10 cellular contexts compared by ENCODE assay signal in the genomic region with DNA sequence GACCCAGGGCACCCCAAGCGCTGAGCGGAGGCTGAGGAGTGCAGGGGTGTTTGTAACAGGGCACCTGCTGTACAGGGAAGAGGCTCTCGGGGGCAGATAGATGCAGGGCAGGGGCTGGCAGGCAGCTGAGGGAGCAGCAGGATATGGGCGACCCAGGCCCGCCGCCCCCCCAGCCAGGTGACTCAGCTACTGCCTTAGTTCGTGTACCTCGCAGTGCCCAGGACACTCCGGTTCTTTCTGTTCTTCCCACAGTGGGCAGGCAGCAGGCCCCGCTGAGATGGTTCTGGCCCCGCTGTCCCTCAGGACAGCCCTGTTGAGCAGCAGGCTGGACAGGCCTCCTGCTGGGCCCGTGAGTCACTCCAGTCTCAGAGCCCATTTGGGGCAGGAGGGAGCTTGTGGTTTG. TPM values are rescaled to one million over a fixed set of nuclear protein-coding genes. Genes with fewer than 3 reads are reported as not detected.
DNase-seq lines count a peak whose midpoint lies in the region; ATAC-seq, FAIRE-seq and TF ChIP-seq lines count a peak whose summit lies in the region.
"Had no signal": no experiment of that assay in that cellular context is flagged by ENCODE, and none has a peak within 500 bp of the region (broad histone marks: within the 10 kb centered on the region; RNA-seq: fewer than 3 reads in every experiment).

No MANE protein-coding gene starts in this region.

- dilution Hi-C loops in keratinocyte (cut with MboI; ENCODE audit: extremely low pct_ligation_motif_present, low sequenced_read_pairs): no loop called here

- in situ Hi-C loops in astrocyte of the spinal cord (cut with HindIII; ENCODE audit: low sequenced_read_pairs) (no loop called here), transverse colon (cut with MboI; ENCODE audit: low pct_ligation_motif_present in 1 of 4, low pct_unique_long_range_greater_than_20kb in 1 of 4, low sequenced_read_pairs in 3 of 4) (no loop called here), GM13977 (cut with MboI; ENCODE audit: low pct_unique_long_range_greater_than_20kb, low sequenced_read_pairs, unreplicated experiment) (no loop called here)

- H3K27me3 ChIP-seq in keratinocyte (ENCODE audit: control insufficient read depth, extremely low read depth, insufficient read depth, low read length): no peaks in the 10 kb centered on the region
- H3K27me3 ChIP-seq in transverse colon: no peaks in the 10 kb centered on the region

- no peaks in the 10 kb centered on the region for H3K79me2 ChIP-seq in keratinocyte (ENCODE audit: control insufficient read depth, insufficient read depth, low read length)

- H3K9me3 Mint-ChIP-seq in HFFc6: no peaks in the 10 kb centered on the region

- H3K4me1 Mint-ChIP-seq in HFFc6 (ENCODE audit: low read depth): peaks cover 14% of the 10 kb centered on the region

- no peak for TF ChIP-seq CTCF in HFFc6 (IDR thresholded peaks at IDR 0.05)
- TF ChIP-seq CTCF in astrocyte of the spinal cord (IDR thresholded peaks at IDR 0.05; ENCODE audit: low read depth, low read length): no peak
- no peak for TF ChIP-seq CTCF in keratinocyte (optimal IDR thresholded peaks at IDR 0.05 in 1 of 3, IDR thresholded peaks at IDR 0.05 in 1 of 3, conservative IDR thresholded peaks at IDR 0.05 in 1 of 3; ENCODE audit: extremely low read depth in 1 of 3, insufficient read depth in 2 of 3, low read length in 3 of 3)
- no peak for TF ChIP-seq CTCF in transverse colon (IDR thresholded peaks at IDR 0.05)
- TF ChIP-seq CTCF in GM13977 (IDR thresholded peaks at IDR 0.05; ENCODE audit: extremely low read depth, insufficient read depth, missing control alignments): no peak

- H3K4me3 Mint-ChIP-seq in HFFc6: no peak overlapping the region

- H3K4me2 ChIP-seq in keratinocyte (ENCODE audit: control insufficient read depth, extremely low read depth, insufficient read depth, low read depth, low read length): peak overlapping the region; percentile 64

- peak overlapping the region; percentile 60 for H3K27ac Mint-ChIP-seq in HFFc6

- H3K4me1 ChIP-seq in keratinocyte (ENCODE audit: control insufficient read depth, extremely low read depth, insufficient read depth, low read length): peaks cover 29% of the 10 kb centered on the region
- H3K4me1 ChIP-seq in transverse colon: peaks cover 21 to 43% (median 35%) of the 10 kb centered on the region in 4 donors

- no peaks in the 10 kb centered on the region for H4K20me1 ChIP-seq in keratinocyte (ENCODE audit: control insufficient read depth, extremely low read depth, insufficient read depth, low read length)

- H2AFZ ChIP-seq in keratinocyte (ENCODE audit: control insufficient read depth, low read length): no peak overlapping the region

- no peaks in the 10 kb centered on the region for H3K9me1 ChIP-seq in keratinocyte (ENCODE audit: control insufficient read depth, extremely low read depth, insufficient read depth, low read length)

- peaks cover 4% of the 10 kb centered on the region for H3K27me3 Mint-ChIP-seq in HFFc6 (ENCODE audit: insufficient read depth)

- DNase-seq in HFFc6 (peak; percentile 33), astrocyte of the spinal cord (ENCODE audit: low read depth, low spot score) (peak; percentile 74), keratinocyte (ENCODE audit: low read depth, low spot score) (no peak), transverse colon (no peak), mucosa of gallbladder (ENCODE audit: low spot score) (no peak), GM13977 (ENCODE audit: low spot score) (no peak)
- DNase-seq: midbrain; stimulated activated CD4-positive, alpha-beta T cell treated with anti-CD3 and anti-CD28 coated beads, Interleukin-15, amount 100 ng/mL, for 24 hours had no signal

- intact Hi-C loops in transverse colon (cut with DNase I; ENCODE audit: low total_unique reads): no loop called here

- H3K36me3 ChIP-seq in keratinocyte (ENCODE audit: control insufficient read depth in 2 of 2, extremely low read depth in 1 of 2, insufficient read depth in 2 of 2, low read length in 2 of 2) (no peaks in the 10 kb centered on the region), transverse colon (no peaks in the 10 kb centered on the region)

- ATAC-seq in HG02840 (IDR thresholded peaks at IDR 0.05; ENCODE audit: low FRiP score, unreplicated experiment): no peak
- ATAC-seq in HG03354 (IDR thresholded peaks at IDR 0.05; ENCODE audit: poor library complexity, severe bottlenecking, unreplicated experiment): no peak

- FAIRE-seq in keratinocyte (lab: Jason Lieb, UNC): no peak

- H3K36me3 Mint-ChIP-seq in HFFc6 (ENCODE audit: low read depth): no peaks in the 10 kb centered on the region

- H3K9me3 ChIP-seq in keratinocyte (ENCODE audit: control insufficient read depth, low read depth, low read length) (no peaks in the 10 kb centered on the region), transverse colon (no peaks in the 10 kb centered on the region)

- H3K9ac ChIP-seq in keratinocyte (ENCODE audit: control insufficient read depth, extremely low read depth, insufficient read depth, low read length): peak overlapping the region; percentile 63

- 65% methylated on average over 9 of the region's 12 CpGs; no CpG with 5 or more reads in 1 of the 2 donors for WGBS in transverse colon (ENCODE audit: low coverage in 1 of 2), 2 donors

- H3K4me3 ChIP-seq in astrocyte of the spinal cord (ENCODE audit: low read depth, low read length) (no peak overlapping the region), keratinocyte (ENCODE audit: control insufficient read depth in 2 of 3, extremely low read depth in 1 of 3, insufficient read depth in 2 of 3, low read depth in 1 of 3, low read length in 3 of 3) (peak overlapping the region in 1 of 3 experiments; percentile 43), transverse colon (peak overlapping the region in 1 of 4 donors; percentile 0)

- no peak for TF ChIP-seq EP300 in transverse colon (IDR thresholded peaks at IDR 0.05; ENCODE audit: low read depth)

- peak overlapping the region; percentile 54 for H3K27ac ChIP-seq in keratinocyte (ENCODE audit: control insufficient read depth, insufficient read depth, low read length)
- peak overlapping the region; percentile 83 to 94 (median 90) for H3K27ac ChIP-seq in transverse colon

- TF ChIP-seq POLR2A in transverse colon (IDR thresholded peaks at IDR 0.05): no peak

RNA-seq across cellular contexts. Expression of gene PHLDA2, which starts 16.2 kb away (rescaled TPM):
- 100 to 1,000 TPM; 102 to 149 (median 125) TPM for total RNA-seq in HFFc6 (2021; fragmentation: NEBNext Ultra II Directional; extraction: Animal tissue kit (Norgen Biotek cat#: 25700))
- 24.3 to 36.0 TPM (median 27.3 TPM) in 3 replicates for polyA plus RNA-seq in keratinocyte
- polyA plus RNA-seq in keratinocyte (2011; ENCODE audit: low read depth): 52.2 TPM
- 35.3 and 141 TPM in 2 replicates for polyA plus RNA-seq in keratinocyte (2011; cell fraction: cytosol; rRNA removed)
- 15.6 and 36.1 TPM in 2 replicates for polyA plus RNA-seq in keratinocyte (2011; cell fraction: nucleus; rRNA removed)
- 80.5 and 153 TPM in 2 replicates for polyA plus RNA-seq in keratinocyte (2012; ENCODE audit: low replicate concordance)
- 2.6 to 28.4 TPM (median 4.5 TPM) in 3 replicates for polyA minus RNA-seq in keratinocyte
- polyA minus RNA-seq in keratinocyte (2011; cell fraction: cytosol; rRNA and poly(A)+ RNA removed): 91.1 TPM
- polyA minus RNA-seq in keratinocyte (2011; cell fraction: nucleus; rRNA and poly(A)+ RNA removed): 12.3 and 12.4 TPM in 2 replicates
- total RNA-seq in transverse colon (10 to 100 TPM in 1 of 4 donors, 1 to 10 TPM in 1, not detected in 2; 8.2 to 16.2 TPM), mucosa of gallbladder (38.7 TPM)

RNA-seq across cellular contexts. Expression of gene CDKN1C, which starts 27.5 kb away (rescaled TPM):
- total RNA-seq in HFFc6 (2021; fragmentation: NEBNext Ultra II Directional; extraction: Animal tissue kit (Norgen Biotek cat#: 25700)): under 1 TPM in 2 of 6 experiments, not detected in 4; 0.17 to 0.24 TPM
- polyA plus RNA-seq in keratinocyte: 0.06 to 0.49 TPM (median 0.37 TPM) in 3 replicates
- polyA plus RNA-seq in keratinocyte (2011; ENCODE audit: low read depth): 9.8 TPM
- 0.21 and 0.24 TPM in 2 replicates for polyA plus RNA-seq in keratinocyte (2011; cell fraction: cytosol; rRNA removed)
- 0.23 and 0.27 TPM in 2 replicates for polyA plus RNA-seq in keratinocyte (2011; cell fraction: nucleus; rRNA removed)
- 0.26 and 7.1 TPM in 2 replicates for polyA plus RNA-seq in keratinocyte (2012; ENCODE audit: low replicate concordance)
- polyA minus RNA-seq in keratinocyte: not detected in 3 replicates
- 2.9 TPM for polyA minus RNA-seq in keratinocyte (2011; cell fraction: cytosol; rRNA and poly(A)+ RNA removed)
- 0.31 and 0.84 TPM in 2 replicates for polyA minus RNA-seq in keratinocyte (2011; cell fraction: nucleus; rRNA and poly(A)+ RNA removed)
- total RNA-seq in transverse colon (10 to 100 TPM; 12.4 to 40.0 (median 27.7) TPM), mucosa of gallbladder (59.4 TPM)

Comparison
In these comparisons a context has a peak if more than half of its experiments do, and no peak if none do; other contexts are left out.
1. DNase-seq: peak in HFFc6 (single experiment) and astrocyte of the spinal cord (single experiment); none in keratinocyte (single experiment), transverse colon (single experiment), mucosa of gallbladder (single experiment) and GM13977 (single experiment).
2. RNA of gene CDKN1C, which starts 27.5 kb away (total RNA-seq): 59.4 TPM in mucosa of gallbladder (single experiment) and 12.4 to 40.0 TPM in transverse colon; 0.17 to 0.24 TPM in HFFc6; every median in the first group is over 10 times any median in the second.